Comparison of ENCODE assay signal across 14 cellular contexts in genomic region chr1:8055973-8056372, GRCh38. TPM values are rescaled to one million over a fixed set of nuclear protein-coding genes. Genes with fewer than 3 reads are reported as not detected.
DNase-seq lines count a peak whose midpoint lies in the region; ATAC-seq and TF ChIP-seq lines count a peak whose summit lies in the region.
"Had no signal": no experiment of that assay in that cellular context is flagged by ENCODE, and none has a peak within 500 bp of the region (broad histone marks: within the 10 kb centered on the region; RNA-seq: fewer than 3 reads in every experiment).

No MANE protein-coding gene starts in this region.

- CTCF ChIA-PET in RWPE1 (lab: Yijun Ruan, JAX): interaction anchor here (0.6 to 1.1 kb wide), 5 partner anchors 9 to 893 kb away, joined by 3 to 5 read pairs (median 3); no protein-coding TSS in a partner anchor

- H3K9me3 ChIP-seq in smooth muscle cell (replicated peaks; ENCODE audit: low read depth): no peaks in the 10 kb centered on the region

- no peak overlapping the region for H2AFZ ChIP-seq in smooth muscle cell (ENCODE audit: low read depth)

- no peaks in the 10 kb centered on the region for H4K20me1 ChIP-seq in smooth muscle cell (ENCODE audit: low read depth)

- TF ChIP-seq CTCF in RWPE1 (conservative IDR thresholded peaks at IDR 0.05; ENCODE audit: low read depth): no peak
- TF ChIP-seq CTCF in fibroblast of mammary gland (conservative IDR thresholded peaks at IDR 0.05; ENCODE audit: control insufficient read depth, insufficient read depth, low read depth, low read length): no peak
- no peak for TF ChIP-seq CTCF in smooth muscle cell (IDR thresholded peaks at IDR 0.05; ENCODE audit: borderline replicate concordance, insufficient read depth, poor library complexity, severe bottlenecking)

- H3K27ac ChIP-seq in RWPE1 (peak overlapping the region; percentile 84), smooth muscle cell (ENCODE audit: low read depth) (peak overlapping the region; percentile 46)

- no peaks in the 10 kb centered on the region for H3K36me3 ChIP-seq in smooth muscle cell (ENCODE audit: low read depth)

- no peak for ATAC-seq in HG02870 (IDR thresholded peaks at IDR 0.05; ENCODE audit: unreplicated experiment)
- ATAC-seq: activated naive CD8-positive, alpha-beta T cell treated with anti-CD3 and anti-CD28 coated beads, Interleukin-2, amount 50 U/mL, for 24 hours; GM12878; stimulated activated naive CD8-positive, alpha-beta T cell treated with anti-CD3 and anti-CD28 coated beads, Interleukin-15, Interleukin-2, amounts not matched to agents 100 U/mL and 50 U/mL, for 24 hours had no signal

- POLR2A ChIA-PET in RWPE1 (lab: Yijun Ruan, JAX; ENCODE audit: low non-redundant PET): no interaction called here

- no peak overlapping the region for H3K9ac ChIP-seq in smooth muscle cell (ENCODE audit: low read depth)

- H3K4me3 ChIP-seq in fibroblast of mammary gland (ENCODE audit: control insufficient read depth, low read depth, low read length) (no peak overlapping the region), smooth muscle cell (no peak overlapping the region)
- H3K4me3 ChIP-seq: GM12878 had no signal

- no peaks in the 10 kb centered on the region for H3K79me2 ChIP-seq in smooth muscle cell (ENCODE audit: low read depth)

- H3K27me3 ChIP-seq in smooth muscle cell (ENCODE audit: low read depth): no peaks in the 10 kb centered on the region

- H3F3A ChIP-seq in smooth muscle cell (ENCODE audit: low read depth): no peaks in the 10 kb centered on the region

- WGBS in smooth muscle cell (ENCODE audit: low lambda C conversion rate): 52% methylated on average over 4 of the region's 4 CpGs

- H3K4me2 ChIP-seq in smooth muscle cell: no peak overlapping the region

- DNase-seq in HCEC 1CT (peak; percentile 85), RWPE1 (ENCODE audit: low spot score) (peak; percentile 73), fibroblast of mammary gland (ENCODE audit: low read depth) (peak; percentile 89), smooth muscle cell (lab: John Stamatoyannopoulos, UW; ENCODE audit: unreplicated experiment) (no peak), mucosa of gallbladder (ENCODE audit: low spot score) (no peak), nucleus accumbens (lab: John Stamatoyannopoulos, UW) (no peak)
- DNase-seq: activated naive CD8-positive, alpha-beta T cell treated with anti-CD3 and anti-CD28 coated beads, Interleukin-2, amount 50 U/mL, for 24 hours; KG1; NCI-H2171 treated with DMSO at 0.1 percent for 48 hours; posterior cingulate gyrus; stimulated activated CD4-positive, alpha-beta T cell treated with anti-CD3 and anti-CD28 coated beads, Interleukin-4, amount 100 ng/mL, for 24 hours; stimulated activated naive CD8-positive, alpha-beta T cell treated with anti-CD3 and anti-CD28 coated beads, Interleukin-15, Interleukin-2, amounts not matched to agents 100 U/mL and 50 U/mL, for 24 hours had no signal

- H3K4me1 ChIP-seq in smooth muscle cell (ENCODE audit: low read depth): peaks cover 4% of the 10 kb centered on the region

RNA-seq across cellular contexts. Expression of gene ERRFI1, which starts 29.9 kb away (rescaled TPM):
- total RNA-seq in smooth muscle cell (172 and 184 TPM in 2 replicates), mucosa of gallbladder (76.8 TPM)
- polyA plus RNA-seq in smooth muscle cell: 81.6 and 90.9 TPM in 2 replicates

Comparison
In these comparisons a context has a peak if more than half of its experiments do, and no peak if none do; other contexts are left out.
1. DNase-seq: peak in HCEC 1CT (single experiment), RWPE1 (single experiment) and fibroblast of mammary gland (single experiment); none in smooth muscle cell (single experiment), mucosa of gallbladder (single experiment) and nucleus accumbens (0 of 56).